ENCODE assay signal across 8 cellular contexts in genomic region chr20:32539063-32539816, GRCh38. TPM values are rescaled to one million over a fixed set of nuclear protein-coding genes. Genes with fewer than 3 reads are reported as not detected.
DNase-seq lines count a peak whose midpoint lies in the region; FAIRE-seq and TF ChIP-seq lines count a peak whose summit lies in the region.
"Had no signal": no experiment of that assay in that cellular context is flagged by ENCODE, and none has a peak within 500 bp of the region (broad histone marks: within the 10 kb centered on the region; RNA-seq: fewer than 3 reads in every experiment).

No MANE protein-coding gene starts in this region.

- peaks cover 5 to 49% (median 29%) of the 10 kb centered on the region in 4 donors for H3K4me1 ChIP-seq in Peyer's patch
- peaks cover 82% of the 10 kb centered on the region for H3K4me1 ChIP-seq in effector memory CD4-positive, alpha-beta T cell (ENCODE audit: control insufficient read depth, insufficient read depth, low read length, poor library complexity, severe bottlenecking)
- H3K4me1 ChIP-seq in small intestine (ENCODE audit: control insufficient read depth in 2 of 2, insufficient read depth in 1 of 2, low read depth in 1 of 2, low read length in 1 of 2), result peaks cover 4 to 10% of the 10 kb centered on the region in 2 donors

- no peak for DNase-seq in HL-60 (ENCODE audit: low read depth in 1 of 2, low spot score in 1 of 2)
- no peak for DNase-seq in Peyer's patch
- no peak for DNase-seq in effector memory CD4-positive, alpha-beta T cell
- peak; percentile 36 for DNase-seq in small intestine
- DNase-seq in NCI-H128 (lab: John Stamatoyannopoulos, UW; ENCODE audit: unreplicated experiment), result no peak
- DNase-seq in DMS79 (lab: John Stamatoyannopoulos, UW), result no peak
- DNase-seq in COR-L47 (lab: John Stamatoyannopoulos, UW), result no peak
- DNase-seq: left cardiac atrium had no signal

- no peak for TF ChIP-seq CTCF in HL-60 (IDR thresholded peaks at IDR 0.05; ENCODE audit: insufficient read depth, low read length)
- no peak for TF ChIP-seq CTCF in Peyer's patch (IDR thresholded peaks at IDR 0.05)

- TF ChIP-seq POLR2A in Peyer's patch (IDR thresholded peaks at IDR 0.05), result no peak

- WGBS in small intestine, 3 donors, result 58 to 62% (median 62%) methylated on average over 12 of the region's 12 CpGs

- H3K36me3 ChIP-seq in Peyer's patch (no peaks in the 10 kb centered on the region), small intestine (ENCODE audit: control insufficient read depth in 2 of 2, insufficient read depth in 2 of 2, low read length in 2 of 2) (no peaks in the 10 kb centered on the region)
- H3K36me3 ChIP-seq in effector memory CD4-positive, alpha-beta T cell (ENCODE audit: control insufficient read depth, insufficient read depth, low read length), result no peaks in the 10 kb centered on the region

- H3K27me3 ChIP-seq in HL-60 (ENCODE audit: insufficient read depth, poor library complexity, severe bottlenecking) (no peaks in the 10 kb centered on the region), Peyer's patch (no peaks in the 10 kb centered on the region), small intestine (ENCODE audit: control insufficient read depth in 2 of 2, insufficient read depth in 2 of 2, low read length in 2 of 2) (no peaks in the 10 kb centered on the region)
- H3K27me3 ChIP-seq in effector memory CD4-positive, alpha-beta T cell (replicated peaks; ENCODE audit: control insufficient read depth, insufficient read depth, low read length, poor library complexity, severe bottlenecking), result no peaks in the 10 kb centered on the region

- H3K27ac ChIP-seq in HL-60 (replicated peaks), result peak overlapping the region; percentile 49
- H3K27ac ChIP-seq in Peyer's patch, result peak overlapping the region; percentile 70 to 89 (median 85)
- H3K27ac ChIP-seq in effector memory CD4-positive, alpha-beta T cell (ENCODE audit: insufficient read depth, low read length, poor library complexity, severe bottlenecking), result peak overlapping the region; percentile 95
- peak overlapping the region; percentile 12 to 79 for H3K27ac ChIP-seq in small intestine (ENCODE audit: low read depth in 1 of 2, low read length in 1 of 2)

- no peak for FAIRE-seq in small intestine (lab: Jason Lieb, UNC)

- H3K9me3 ChIP-seq in Peyer's patch (no peaks in the 10 kb centered on the region), small intestine (ENCODE audit: control insufficient read depth, low read depth) (no peaks in the 10 kb centered on the region)
- no peaks in the 10 kb centered on the region for H3K9me3 ChIP-seq in effector memory CD4-positive, alpha-beta T cell (ENCODE audit: control insufficient read depth, low read length)

- H3K4me3 ChIP-seq in HL-60 (replicated peaks; ENCODE audit: insufficient read depth, low read length), result no peak overlapping the region
- H3K4me3 ChIP-seq in Peyer's patch, result no peak overlapping the region
- peak overlapping the region; percentile 13 for H3K4me3 ChIP-seq in effector memory CD4-positive, alpha-beta T cell (ENCODE audit: insufficient read depth, low read depth, low read length, poor library complexity, severe bottlenecking)
- no peak overlapping the region for H3K4me3 ChIP-seq in small intestine (ENCODE audit: low read depth in 1 of 2, low read length in 2 of 2)

RNA-seq across cellular contexts. Expression of gene NOL4L, which starts 45.9 kb away (rescaled TPM):
- total RNA-seq in Peyer's patch, result 100 to 1,000 TPM in 2 of 4 donors, 10 to 100 TPM in 2; 44.6 to 134 (median 109) TPM
- polyA plus RNA-seq in small intestine, result 10 to 100 TPM; 16.0 to 30.4 (median 17.6) TPM
